Comparison of ENCODE assay signal across 8 cellular contexts in genomic region chr4:185096032-185096653, GRCh38. TPM values are rescaled to one million over a fixed set of nuclear protein-coding genes. Genes with fewer than 3 reads are reported as not detected.
DNase-seq lines count a peak whose midpoint lies in the region; ATAC-seq, FAIRE-seq and TF ChIP-seq lines count a peak whose summit lies in the region.
"Had no signal": no experiment of that assay in that cellular context is flagged by ENCODE, and none has a peak within 500 bp of the region (broad histone marks: within the 10 kb centered on the region; RNA-seq: fewer than 3 reads in every experiment).

No MANE protein-coding gene starts in this region.

- H4K20me1 ChIP-seq in DND-41 (ENCODE audit: insufficient read depth, low read length): no peaks in the 10 kb centered on the region

- ATAC-seq in DND-41 (ENCODE audit: insufficient read depth, low read depth): no peak
- ATAC-seq in stimulated activated naive CD8-positive, alpha-beta T cell treated with anti-CD3 and anti-CD28 coated beads, Interleukin-15, Interleukin-2, amounts not matched to agents 100 U/mL and 50 U/mL, for 24 hours: no peak

- no peak overlapping the region for H3K4me3 ChIP-seq in DND-41 (ENCODE audit: low read depth in 1 of 2, low read length in 2 of 2)

- H3K4me1 ChIP-seq in DND-41 (ENCODE audit: insufficient read depth, low read length): no peaks in the 10 kb centered on the region

- peaks cover 3% of the 10 kb centered on the region for H3K27me3 ChIP-seq in DND-41 (ENCODE audit: insufficient read depth, low read length, poor library complexity)

- no peak overlapping the region for H2AFZ ChIP-seq in DND-41 (ENCODE audit: low read depth, low read length)

- no peak overlapping the region for H3K27ac ChIP-seq in DND-41 (ENCODE audit: low read length)

- H3K9me3 ChIP-seq in DND-41 (ENCODE audit: insufficient read depth, low read length, severe bottlenecking): no peaks in the 10 kb centered on the region

- no peak overlapping the region for H3K9ac ChIP-seq in DND-41 (ENCODE audit: low read depth, low read length)

- H3K4me2 ChIP-seq in DND-41 (ENCODE audit: insufficient read depth, low read length): no peak overlapping the region

- peak; percentile 60 for TF ChIP-seq CTCF in DND-41 (IDR thresholded peaks at IDR 0.05; ENCODE audit: borderline replicate concordance, extremely low read depth, low read length, poor library complexity, severe bottlenecking)

- DNase-seq in DND-41 (peak; percentile 32), HTR-8/SVneo (ENCODE audit: insufficient read length, low spot score) (peak; percentile 47), SKM-1 (lab: John Stamatoyannopoulos, UW; ENCODE audit: unreplicated experiment) (peak; percentile 14), fibroblast of the conjunctiva (ENCODE audit: low read depth) (peak; percentile 35), renal cortical epithelial cell (ENCODE audit: low read depth) (peak; percentile 59)
- DNase-seq in stimulated activated naive CD8-positive, alpha-beta T cell treated with anti-CD3 and anti-CD28 coated beads, Interleukin-15, Interleukin-2, amounts not matched to agents 100 U/mL and 50 U/mL, for 24 hours: no peak
- DNase-seq in activated CD8-positive, alpha-beta memory T cell treated with anti-CD3 and anti-CD28 coated beads for 24 hours: no peak
- DNase-seq: activated B cell treated with CpG ODN at 0.5 μM for 24 hours had no signal

- H3K79me2 ChIP-seq in DND-41 (ENCODE audit: insufficient read depth, low read length): no peaks in the 10 kb centered on the region

- no peak for FAIRE-seq in HTR-8/SVneo (lab: Jason Lieb, UNC)

- no peaks in the 10 kb centered on the region for H3K36me3 ChIP-seq in DND-41 (ENCODE audit: insufficient read depth, low read length)

RNA-seq across cellular contexts. Expression of gene SLC25A4, which starts 46.9 kb away (rescaled TPM):
- total RNA-seq in renal cortical epithelial cell: 25.7 and 30.9 TPM in 2 replicates

Comparison
In these comparisons a context has a peak if more than half of its experiments do, and no peak if none do; other contexts are left out.
1. DNase-seq: peak in DND-41 (single experiment), HTR-8/SVneo (single experiment), SKM-1 (single experiment), fibroblast of the conjunctiva (single experiment) and renal cortical epithelial cell (single experiment); none in stimulated activated naive CD8-positive, alpha-beta T cell treated with anti-CD3 and anti-CD28 coated beads, Interleukin-15, Interleukin-2, amounts not matched to agents 100 U/mL and 50 U/mL, for 24 hours (single experiment) and activated CD8-positive, alpha-beta memory T cell treated with anti-CD3 and anti-CD28 coated beads for 24 hours (single experiment).